Comparison of ENCODE assay signal across 24 cellular contexts in genomic region chr9:136650648-136651047, GRCh38. TPM values are rescaled to one million over a fixed set of nuclear protein-coding genes. Genes with fewer than 3 reads are reported as not detected.
DNase-seq lines count a peak whose midpoint lies in the region; ATAC-seq and TF ChIP-seq lines count a peak whose summit lies in the region.
"Had no signal": no experiment of that assay in that cellular context is flagged by ENCODE, and none has a peak within 500 bp of the region (broad histone marks: within the 10 kb centered on the region; RNA-seq: fewer than 3 reads in every experiment).

No MANE protein-coding gene starts in this region.

- H3K4me3 Mint-ChIP-seq in activated B cell treated with CpG ODN at 0.5 μM for 24 hours: no peak overlapping the region
- no peak overlapping the region for H3K4me3 Mint-ChIP-seq in stimulated activated memory B cell treated with anti-CD40 and anti-IgM and Interleukin-4, amounts not matched to agents 10 μg/mL and 1 μg/mL and 100 μg/mL, for 72 hours
- H3K4me3 Mint-ChIP-seq: activated naive CD8-positive, alpha-beta T cell treated with anti-CD3 and anti-CD28 coated beads, Interleukin-2, amount 50 U/mL, for 24 hours; activated T-cell treated with anti-CD3 and anti-CD28 coated beads, Interleukin-2, amount 50 U/mL, for 72 hours had no signal

- intact Hi-C loops in activated B cell treated with CpG ODN at 0.5 μM for 24 hours (cut with micrococcal nuclease): no loop called here

- CTCF ChIA-PET in activated B cell treated with CpG ODN at 0.5 μM for 24 hours (lab: Charles Lee): interaction anchor here (0.7 kb wide), 1 partner anchor 408 kb away, joined by 3 read pairs; no protein-coding TSS in a partner anchor

- POLR2A ChIA-PET in activated B cell treated with CpG ODN at 0.5 μM for 24 hours (lab: Charles Lee): no interaction called here

- no peak overlapping the region for H3K27ac Mint-ChIP-seq in activated B cell treated with CpG ODN at 0.5 μM for 24 hours
- no peak overlapping the region for H3K27ac Mint-ChIP-seq in stimulated activated memory B cell treated with anti-CD40 and anti-IgM and Interleukin-4, amounts not matched to agents 10 μg/mL and 1 μg/mL and 100 μg/mL, for 72 hours
- H3K27ac Mint-ChIP-seq: activated naive CD8-positive, alpha-beta T cell treated with anti-CD3 and anti-CD28 coated beads, Interleukin-2, amount 50 U/mL, for 24 hours; activated T-cell treated with anti-CD3 and anti-CD28 coated beads, Interleukin-2, amount 50 U/mL, for 72 hours had no signal

- TF ChIP-seq CTCF in activated B cell treated with CpG ODN at 0.5 μM for 24 hours (IDR thresholded peaks at IDR 0.05): no peak

- peaks cover 21% of the 10 kb centered on the region for H3K4me1 Mint-ChIP-seq in activated B cell treated with CpG ODN at 0.5 μM for 24 hours
- H3K4me1 Mint-ChIP-seq in stimulated activated memory B cell treated with anti-CD40 and anti-IgM and Interleukin-4, amounts not matched to agents 10 μg/mL and 1 μg/mL and 100 μg/mL, for 72 hours: peaks cover 28% of the 10 kb centered on the region

- ATAC-seq in activated B cell treated with CpG ODN at 0.5 μM for 24 hours (ENCODE audit: low read depth) (peak; percentile 66), esophagus mucosa (no peak), HG03520 (IDR thresholded peaks at IDR 0.05; ENCODE audit: unreplicated experiment) (no peak)
- ATAC-seq in stimulated activated memory B cell treated with anti-CD40 and anti-IgM and Interleukin-4, amounts not matched to agents 10 μg/mL and 1 μg/mL and 100 μg/mL, for 72 hours: peak; percentile 42
- ATAC-seq: activated naive CD8-positive, alpha-beta T cell treated with anti-CD3 and anti-CD28 coated beads, Interleukin-2, amount 50 U/mL, for 24 hours; activated T-cell treated with anti-CD3 and anti-CD28 coated beads, Interleukin-2, amount 50 U/mL, for 72 hours; left lobe of liver; sciatic nerve had no signal

- H3K27me3 Mint-ChIP-seq in activated B cell treated with CpG ODN at 0.5 μM for 24 hours: peaks cover 23% of the 10 kb centered on the region
- H3K27me3 Mint-ChIP-seq in stimulated activated memory B cell treated with anti-CD40 and anti-IgM and Interleukin-4, amounts not matched to agents 10 μg/mL and 1 μg/mL and 100 μg/mL, for 72 hours: peaks cover 69% of the 10 kb centered on the region

- DNase-seq in GF-D8 (lab: John Stamatoyannopoulos, UW) (peak; percentile 82), KG1 (lab: John Stamatoyannopoulos, UW) (peak; percentile 63), activated B cell treated with CpG ODN at 0.5 μM for 24 hours (peak; percentile 15), NCI-H2107 treated with DMSO at 0.1 percent for 48 hours (lab: John Stamatoyannopoulos, UW; ENCODE audit: unreplicated experiment) (no peak)
- DNase-seq: activated CD4-positive, alpha-beta T cell treated with anti-CD3 and anti-CD28 coated beads, Interleukin-2, amount 50 U/mL, for 4 hours; activated naive CD4-positive, alpha-beta T cell; activated naive CD8-positive, alpha-beta T cell treated with anti-CD3 and anti-CD28 coated beads, Interleukin-2, amount 50 U/mL, for 24 hours; activated T-cell treated with anti-CD3 and anti-CD28 coated beads, Interleukin-2, amount 50 U/mL, for 72 hours; effector CD4-positive, alpha-beta T cell; mesendoderm; NCI-H1436 treated with DMSO at 0.1 percent for 48 hours; NCI-H2081 treated with DMSO at 0.1 percent for 48 hours; NCI-H226; NCI-H526 treated with DMSO at 0.1 percent for 48 hours; posterior cingulate gyrus; SHP77; SW 1271; T-helper 9 cell; thyroid gland had no signal

- H3K36me3 Mint-ChIP-seq in activated B cell treated with CpG ODN at 0.5 μM for 24 hours (ENCODE audit: low read depth): no peaks in the 10 kb centered on the region
- H3K36me3 Mint-ChIP-seq in stimulated activated memory B cell treated with anti-CD40 and anti-IgM and Interleukin-4, amounts not matched to agents 10 μg/mL and 1 μg/mL and 100 μg/mL, for 72 hours: no peaks in the 10 kb centered on the region

- no peaks in the 10 kb centered on the region for H3K9me3 Mint-ChIP-seq in activated B cell treated with CpG ODN at 0.5 μM for 24 hours
- H3K9me3 Mint-ChIP-seq in stimulated activated memory B cell treated with anti-CD40 and anti-IgM and Interleukin-4, amounts not matched to agents 10 μg/mL and 1 μg/mL and 100 μg/mL, for 72 hours: no peaks in the 10 kb centered on the region
- H3K9me3 Mint-ChIP-seq: activated naive CD8-positive, alpha-beta T cell treated with anti-CD3 and anti-CD28 coated beads, Interleukin-2, amount 50 U/mL, for 24 hours; activated T-cell treated with anti-CD3 and anti-CD28 coated beads, Interleukin-2, amount 50 U/mL, for 72 hours had no signal

RNA-seq across cellular contexts. Expression of gene EGFL7, which starts 12.1 kb away (rescaled TPM):
- total RNA-seq in activated B cell treated with CpG ODN at 0.5 μM for 24 hours (not detected in 2 replicates), esophagus mucosa (13.0 TPM)

RNA-seq across cellular contexts. Expression of gene AGPAT2, which starts 36.6 kb away (rescaled TPM):
- 16.6 and 17.1 TPM in 2 replicates for total RNA-seq in activated B cell treated with CpG ODN at 0.5 μM for 24 hours
- total RNA-seq in esophagus mucosa: 91.7 TPM

Comparison
In these comparisons a context has a peak if more than half of its experiments do, and no peak if none do; other contexts are left out.
1. ATAC-seq: peak in activated B cell treated with CpG ODN at 0.5 μM for 24 hours (single experiment) and stimulated activated memory B cell treated with anti-CD40 and anti-IgM and Interleukin-4, amounts not matched to agents 10 μg/mL and 1 μg/mL and 100 μg/mL, for 72 hours (single experiment); none in esophagus mucosa (single experiment) and HG03520 (single experiment).
2. RNA of gene EGFL7, which starts 12.1 kb away (total RNA-seq): 13.0 TPM in esophagus mucosa (single experiment); not detected in activated B cell treated with CpG ODN at 0.5 μM for 24 hours; every median in the first group is over 10 times any median in the second.